In the genomic region with DNA sequence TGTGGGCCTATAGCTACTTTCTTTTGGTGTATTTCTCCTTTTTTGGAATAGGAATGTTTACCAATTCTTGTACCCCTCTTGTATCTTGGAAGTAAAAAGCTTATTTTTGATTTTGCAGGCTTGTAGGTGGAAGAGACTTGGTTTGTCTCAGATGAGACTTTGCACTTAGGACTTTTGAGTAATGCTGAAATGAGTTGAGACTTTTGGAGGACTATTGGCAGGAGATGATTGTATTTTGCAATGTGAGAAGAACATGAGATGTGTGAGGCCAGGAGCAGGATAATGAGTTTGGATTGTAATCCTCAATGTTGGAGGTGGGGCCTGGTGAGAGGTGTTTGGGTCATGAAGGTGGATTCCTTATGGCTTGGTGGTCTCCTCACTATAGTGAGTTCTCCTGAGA, we compare ENCODE assay signal across 33 cellular contexts.
"Had no signal": no experiment of that assay in that cellular context is flagged by ENCODE, and none has a peak within 500 bp of the region (broad histone marks: within the 10 kb centered on the region; RNA-seq: fewer than 3 reads in every experiment).

No MANE protein-coding gene starts in this region.

- DNase-seq: Karpas-422, Kasumi-1, MG63, MM.1S, MV-4-11, NCI-H1048, NCI-H1092, NCI-H1092 treated with DMSO at 0.1 percent for 48 hours, NCI-H1105, NCI-H1105 treated with DMSO at 0.1 percent for 48 hours, NCI-H1417, NCI-H1417 treated with DMSO at 0.1 percent for 48 hours, NCI-H1436, NCI-H1436 treated with DMSO at 0.1 percent for 48 hours, NCI-H146, NCI-H1694, NCI-H1694 treated with DMSO at 0.1 percent for 48 hours, NCI-H187, NCI-H187 treated with DMSO at 0.1 percent for 48 hours, NCI-H1930, NCI-H2029, NCI-H2029 treated with DMSO at 0.1 percent for 48 hours, NCI-H2081, NCI-H2081 treated with DMSO at 0.1 percent for 48 hours, NCI-H2107, NCI-H2171, NCI-H2171 treated with DMSO at 0.1 percent for 48 hours, NCI-H2227 treated with DMSO at 0.1 percent for 48 hours, NCI-H345, NCI-H446, NCI-H446 treated with DMSO at 0.1 percent for 48 hours, NCI-H510A, NCI-H510A treated with DMSO at 0.1 percent for 48 hours had no signal
